In genomic region chr16:24984903-24985675, GRCh38 we compare ENCODE assay signal across 1 cellular context.
TF ChIP-seq lines count a peak whose summit lies in the region.

No MANE protein-coding gene starts in this region.

TF ChIP-seq in GM12878, 131 proteins besides CTCF, POLR2A, EP300 and RAD21 (continued from another document):
- TF ChIP-seq SPI1 (IDR thresholded peaks at IDR 0.05; ENCODE audit: borderline replicate concordance, insufficient read depth, low read depth, low read length) (no peak), KAT2A (conservative IDR thresholded peaks at IDR 0.05; ENCODE audit: control insufficient read depth, low read depth, low read length) (no peak), USF2 (IDR thresholded peaks at IDR 0.05; ENCODE audit: borderline replicate concordance, low read depth, low read length) (no peak), CHD1 (IDR thresholded peaks at IDR 0.05; ENCODE audit: low read depth, low read length) (no peak), RAD51 (IDR thresholded peaks at IDR 0.05) (no peak)
